ENCODE assay signal across 34 cellular contexts in the genomic region with DNA sequence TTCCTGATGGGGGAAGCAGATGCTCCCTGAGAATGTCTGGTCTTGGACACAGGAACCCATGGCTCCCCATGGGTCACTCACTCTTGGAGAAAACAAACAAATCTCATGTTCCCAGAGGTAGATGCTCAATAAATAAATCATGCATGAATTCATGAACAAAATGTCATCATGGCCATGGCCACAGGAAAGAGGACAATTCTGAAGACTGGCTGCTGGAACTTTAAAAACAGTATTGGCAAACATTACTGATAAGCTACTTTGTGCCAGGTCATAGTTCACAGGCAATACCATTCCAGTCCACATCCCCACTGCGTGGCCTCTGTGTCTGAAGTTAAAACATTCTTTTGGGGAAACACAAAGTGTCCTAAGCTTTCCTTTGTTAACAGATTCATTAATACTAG. TPM values are rescaled to one million over a fixed set of nuclear protein-coding genes. Genes with fewer than 3 reads are reported as not detected.
"Had no signal": no experiment of that assay in that cellular context is flagged by ENCODE, and none has a peak within 500 bp of the region (broad histone marks: within the 10 kb centered on the region; RNA-seq: fewer than 3 reads in every experiment).

No MANE protein-coding gene starts in this region.

- H3K36me3 ChIP-seq: heart right ventricle, left lung, ovary, sigmoid colon, spleen, suprapubic skin, thoracic aorta, tibial artery, upper lobe of right lung had no signal

- H3K4me3 Mint-ChIP-seq: mesothelial cell of epicardium; naive B cell; natural killer cell; nephron progenitor cell; stimulated activated effector memory CD8-positive, alpha-beta T cell treated with anti-CD3 and anti-CD28 coated beads, Interleukin-12 subunit alpha, Interleukin-12 subunit beta, amount 100 ng/mL, for 72 hours; stimulated activated naive CD8-positive, alpha-beta T cell treated with anti-CD3 and anti-CD28 coated beads, Interleukin-15, Interleukin-2, amounts not matched to agents 100 ng/mL and 50 ng/mL, for 24 hours had no signal

- ATAC-seq: heart right ventricle; left lung; natural killer cell; right cardiac atrium; stimulated activated effector memory CD8-positive, alpha-beta T cell treated with anti-CD3 and anti-CD28 coated beads, Interleukin-12 subunit alpha, Interleukin-12 subunit beta, amount 100 ng/mL, for 72 hours; upper lobe of right lung had no signal

- DNase-seq: heart right ventricle; hippocampal formation; kidney glomerular epithelial cell; left cardiac atrium; left lung; mesendoderm; naive B cell; natural killer cell; nephron progenitor cell; ovary; retina; right cardiac atrium; sigmoid colon; small intestine; stimulated activated CD4-positive, alpha-beta T cell treated with anti-CD3 and anti-CD28 coated beads, Interleukin-4, amount 100 ng/mL, for 24 hours; stimulated activated naive CD4-positive, alpha-beta T cell; tibial artery; trophoblast cell; upper lobe of right lung had no signal

- H3K27me3 Mint-ChIP-seq: stimulated activated naive CD8-positive, alpha-beta T cell treated with anti-CD3 and anti-CD28 coated beads, Interleukin-15, Interleukin-2, amounts not matched to agents 100 ng/mL and 50 ng/mL, for 24 hours had no signal

- H3K4me1 Mint-ChIP-seq: naive B cell had no signal

- H3K9me3 ChIP-seq: heart right ventricle, left lung, ovary, sigmoid colon, spleen, suprapubic skin, thoracic aorta, tibial artery, upper lobe of right lung had no signal

- H3K9me3 Mint-ChIP-seq: mesothelial cell of epicardium; naive B cell; natural killer cell; nephron progenitor cell; stimulated activated effector memory CD8-positive, alpha-beta T cell treated with anti-CD3 and anti-CD28 coated beads, Interleukin-12 subunit alpha, Interleukin-12 subunit beta, amount 100 ng/mL, for 72 hours; stimulated activated naive CD8-positive, alpha-beta T cell treated with anti-CD3 and anti-CD28 coated beads, Interleukin-15, Interleukin-2, amounts not matched to agents 100 ng/mL and 50 ng/mL, for 24 hours had no signal

- H3K36me3 Mint-ChIP-seq: mesothelial cell of epicardium; naive B cell; natural killer cell; stimulated activated effector memory CD8-positive, alpha-beta T cell treated with anti-CD3 and anti-CD28 coated beads, Interleukin-12 subunit alpha, Interleukin-12 subunit beta, amount 100 ng/mL, for 72 hours had no signal

- H3K27ac ChIP-seq: heart right ventricle, left lung, ovary, sigmoid colon, spleen, suprapubic skin, thoracic aorta, tibial artery, upper lobe of right lung had no signal

- H3K4me1 ChIP-seq: left lung, sigmoid colon, spleen, tibial artery, upper lobe of right lung had no signal

- FAIRE-seq: keratinocyte, small intestine, urothelium cell line had no signal

- H3K27me3 ChIP-seq: heart right ventricle, ovary, spleen, suprapubic skin, upper lobe of right lung had no signal

- H3K4me3 ChIP-seq: heart right ventricle, left lung, lung, ovary, sigmoid colon, spleen, suprapubic skin, thoracic aorta, tibial artery, upper lobe of right lung had no signal

- H3K27ac Mint-ChIP-seq: mesothelial cell of epicardium; natural killer cell; nephron progenitor cell; progenitor cell of endocrine pancreas; stimulated activated effector memory CD8-positive, alpha-beta T cell treated with anti-CD3 and anti-CD28 coated beads, Interleukin-12 subunit alpha, Interleukin-12 subunit beta, amount 100 ng/mL, for 72 hours; stimulated activated naive CD8-positive, alpha-beta T cell treated with anti-CD3 and anti-CD28 coated beads, Interleukin-15, Interleukin-2, amounts not matched to agents 100 ng/mL and 50 ng/mL, for 24 hours had no signal

RNA-seq across cellular contexts. Expression of gene SMIM35, which starts 9.2 kb away (rescaled TPM):
- total RNA-seq: heart right ventricle, left cardiac atrium, left lung, lower leg skin, mesothelial cell of epicardium, ovary, progenitor cell of endocrine pancreas, pulmonary artery endothelial cell, right cardiac atrium, sigmoid colon, subcutaneous adipose tissue, suprapubic skin, thoracic aorta, upper lobe of right lung had no signal
- polyA plus RNA-seq: heart right ventricle, keratinocyte, right cardiac atrium had no signal

RNA-seq across cellular contexts. Expression of gene TMPRSS4, which starts 19.1 kb away (rescaled TPM):
- total RNA-seq: left cardiac atrium, mononuclear cell, natural killer cell, omental fat pad, pulmonary artery endothelial cell, right cardiac atrium had no signal
- polyA plus RNA-seq: ovary, right cardiac atrium had no signal

RNA-seq across cellular contexts. Expression of gene SCN4B, which starts 56.7 kb away (rescaled TPM):
- total RNA-seq: progenitor cell of endocrine pancreas had no signal
